14 cellular contexts compared by ENCODE assay signal in genomic region chr13:96003304-96003703, GRCh38. TPM values are rescaled to one million over a fixed set of nuclear protein-coding genes. Genes with fewer than 3 reads are reported as not detected.
DNase-seq lines count a peak whose midpoint lies in the region; ATAC-seq, FAIRE-seq and TF ChIP-seq lines count a peak whose summit lies in the region.
"Had no signal": no experiment of that assay in that cellular context is flagged by ENCODE, and none has a peak within 500 bp of the region (broad histone marks: within the 10 kb centered on the region; RNA-seq: fewer than 3 reads in every experiment).

No MANE protein-coding gene starts in this region.

- CTCF ChIA-PET in PC-9 (lab: Charles Lee) (interaction anchor here (0.7 kb wide), 1 partner anchor 17 kb away, joined by 4 read pairs; no protein-coding TSS in a partner anchor), endothelial cell of umbilical vein (lab: Charles Lee) (interaction anchor here (0.6 to 2.1 kb wide), 10 partner anchors 16 to 1188 kb away, joined by 3 to 16 read pairs (median 4); no protein-coding TSS in a partner anchor)

- TF ChIP-seq POLR2A in endothelial cell of umbilical vein (IDR thresholded peaks at IDR 0.05; ENCODE audit: low read depth, low read length), result no peak

- H3K27me3 ChIP-seq in PC-9 (ENCODE audit: insufficient read depth, low read depth) (no peaks in the 10 kb centered on the region), endothelial cell of umbilical vein (ENCODE audit: control insufficient read depth in 2 of 2, insufficient read depth in 2 of 2, low read length in 2 of 2) (no peaks in the 10 kb centered on the region)

- POLR2A ChIA-PET in PC-9 (lab: Charles Lee; ENCODE audit: unreplicated experiment) (no interaction called here), endothelial cell of umbilical vein (lab: Charles Lee) (no interaction called here)

- peaks cover 7% of the 10 kb centered on the region; the same call in 1 of the 2 replicates for H3K9me3 ChIP-seq in PC-9 (ENCODE audit: insufficient read depth, low read depth)
- no peaks in the 10 kb centered on the region for H3K9me3 ChIP-seq in endothelial cell of umbilical vein (replicated peaks; ENCODE audit: control insufficient read depth, insufficient read depth, low read length)

- H4K20me1 ChIP-seq in PC-9 (ENCODE audit: insufficient read depth), result no peaks in the 10 kb centered on the region
- no peaks in the 10 kb centered on the region for H4K20me1 ChIP-seq in endothelial cell of umbilical vein (replicated peaks; ENCODE audit: control insufficient read depth, extremely low read depth, insufficient read depth, low read length)

- peaks cover 13% of the 10 kb centered on the region; the same call in 1 of the 2 replicates for H3K36me3 ChIP-seq in PC-9 (ENCODE audit: low read depth)
- H3K36me3 ChIP-seq in endothelial cell of umbilical vein (ENCODE audit: control insufficient read depth in 2 of 2, extremely low read depth in 1 of 2, insufficient read depth in 2 of 2, low read length in 2 of 2), result no peaks in the 10 kb centered on the region

- no peak overlapping the region for H2AFZ ChIP-seq in PC-9
- no peak overlapping the region for H2AFZ ChIP-seq in endothelial cell of umbilical vein (ENCODE audit: low read depth, low read length)
- H2AFZ ChIP-seq: parathyroid adenoma had no signal

- intact Hi-C loops in PC-9 (cut with micrococcal nuclease; ENCODE audit: unreplicated experiment), result no loop called here
- intact Hi-C loops in endothelial cell of umbilical vein (cut with micrococcal nuclease), result no loop called here

- no peaks in the 10 kb centered on the region for H3K9me2 ChIP-seq in PC-9 (ENCODE audit: insufficient read depth)

- ATAC-seq in HG02642 (IDR thresholded peaks at IDR 0.05; ENCODE audit: poor library complexity, unreplicated experiment), result no peak
- ATAC-seq: esophagus mucosa, K562 had no signal

- no peaks in the 10 kb centered on the region for H3K9me1 ChIP-seq in endothelial cell of umbilical vein (replicated peaks; ENCODE audit: control insufficient read depth, extremely low read depth, insufficient read depth, low read length)

- H3K4me2 ChIP-seq in PC-9 (no peak overlapping the region), endothelial cell of umbilical vein (ENCODE audit: insufficient read depth, low read length) (no peak overlapping the region)

- FAIRE-seq in endothelial cell of umbilical vein (lab: Jason Lieb, UNC), result peak; percentile 55
- FAIRE-seq: K562 had no signal

- H3K27ac ChIP-seq in PC-9 (no peak overlapping the region), endothelial cell of umbilical vein (ENCODE audit: insufficient read depth, low read depth, low read length) (no peak overlapping the region)
- H3K27ac ChIP-seq: parathyroid adenoma had no signal

- dilution Hi-C loops in endothelial cell of umbilical vein (cut with MboI; ENCODE audit: extremely low pct_ligation_motif_present, low sequenced_read_pairs), result no loop called here

- no TSS peak for BruUV-seq in PC-9 (replicated peaks; lab: Mats Ljungman, UMichigan)
- no TSS peak for BruUV-seq in endothelial cell of umbilical vein (replicated peaks; lab: Mats Ljungman, UMichigan)

- H3K9ac ChIP-seq in endothelial cell of umbilical vein (replicated peaks; ENCODE audit: extremely low read depth, insufficient read depth, low read length), result no peak overlapping the region
- H3K9ac ChIP-seq: parathyroid adenoma had no signal

- H3K4me1 ChIP-seq in PC-9 (replicated peaks; ENCODE audit: insufficient read depth) (no peaks in the 10 kb centered on the region), endothelial cell of umbilical vein (ENCODE audit: control insufficient read depth, extremely low read depth, insufficient read depth, low read length) (no peaks in the 10 kb centered on the region)
- H3K4me1 ChIP-seq: Caco-2, parathyroid adenoma had no signal

- H3F3A ChIP-seq in PC-9 (ENCODE audit: insufficient read depth, low read depth), result no peaks in the 10 kb centered on the region

- H3K79me2 ChIP-seq in PC-9 (ENCODE audit: low read depth) (no peaks in the 10 kb centered on the region), endothelial cell of umbilical vein (ENCODE audit: control insufficient read depth, insufficient read depth, low read length) (no peaks in the 10 kb centered on the region)
- H3K79me2 ChIP-seq: parathyroid adenoma had no signal

- DNase-seq in SIG-M5 treated with dmso at 0.1 percent for 504 hours (lab: John Stamatoyannopoulos, UW; ENCODE audit: unreplicated experiment) (peak; percentile 18), SIG-M5 (lab: John Stamatoyannopoulos, UW) (no peak), PC-9 (peak in 1 of 2 experiments; percentile 41), endothelial cell of umbilical vein (ENCODE audit: low read depth, low spot score) (peak; percentile 69), renal cortical epithelial cell (ENCODE audit: low read depth) (peak; percentile 44), 8988T (no peak)
- no peak for DNase-seq in activated CD4-positive, alpha-beta T cell treated with anti-CD3 and anti-CD28 coated beads, Interleukin-2, amount 50 U/mL, for 4 hours
- DNase-seq: Caco-2, midbrain, NCI-H2171 had no signal

- H3K4me3 ChIP-seq in PC-9 (no peak overlapping the region), endothelial cell of umbilical vein (replicated peaks in 1 of 3; ENCODE audit: insufficient read depth in 1 of 3, low read depth in 1 of 3, low read length in 3 of 3) (no peak overlapping the region)
- H3K4me3 ChIP-seq: K562 had no signal

- 0 out of 2 replicates have a peak, but pooled peaks have one; percentile 22 for TF ChIP-seq CTCF in PC-9 (conservative IDR thresholded peaks at IDR 0.05)
- no peak for TF ChIP-seq CTCF in endothelial cell of umbilical vein (IDR thresholded peaks at IDR 0.05; ENCODE audit: extremely low read depth in 1 of 2, insufficient read depth in 1 of 2, low read depth in 1 of 2, low read length in 2 of 2)

TF ChIP-seq in endothelial cell of umbilical vein, 7 proteins besides CTCF, POLR2A, EP300 and RAD21:
- TF ChIP-seq GATA2 (IDR thresholded peaks at IDR 0.05; ENCODE audit: insufficient read depth, insufficient read length, low read depth, low read length) (no peak), MAX (IDR thresholded peaks at IDR 0.05; ENCODE audit: insufficient read depth, insufficient read length) (no peak), JUN (IDR thresholded peaks at IDR 0.05; ENCODE audit: borderline replicate concordance, insufficient read depth, insufficient read length, low read depth) (no peak), FOS (IDR thresholded peaks at IDR 0.05; ENCODE audit: borderline replicate concordance, insufficient read depth, low read length) (no peak), POLR2AphosphoS5 (IDR thresholded peaks at IDR 0.05; ENCODE audit: insufficient read depth, low read depth, low read length) (no peak), MYC (IDR thresholded peaks at IDR 0.05; ENCODE audit: low read depth, low read length) (no peak), EZH2 (IDR thresholded peaks at IDR 0.05; ENCODE audit: borderline replicate concordance, low read depth, low read length, severe bottlenecking) (no peak)

RNA-seq across cellular contexts. Expression of gene UGGT2, which starts 49.9 kb away (rescaled TPM):
- total RNA-seq in PC-9 (2021), result 27.5 and 27.7 TPM in 2 replicates
- total RNA-seq in endothelial cell of umbilical vein, result 25.1 and 25.7 TPM in 2 replicates
- 4.2 and 4.6 TPM in 2 replicates for polyA plus RNA-seq in endothelial cell of umbilical vein
- polyA plus RNA-seq in endothelial cell of umbilical vein (2011; cell fraction: cytosol; rRNA removed), result 5.4 and 5.9 TPM in 2 replicates
- 25.1 and 31.9 TPM in 2 replicates for polyA plus RNA-seq in endothelial cell of umbilical vein (2011; cell fraction: nucleus; rRNA removed)
- 12.2 and 14.5 TPM in 2 replicates for polyA plus RNA-seq in endothelial cell of umbilical vein (2012)
- 24.9 and 28.4 TPM in 2 replicates for polyA minus RNA-seq in endothelial cell of umbilical vein
- 12.7 TPM for polyA minus RNA-seq in endothelial cell of umbilical vein (2011; cell fraction: cytosol; rRNA and poly(A)+ RNA removed)
- 75.4 and 77.2 TPM in 2 replicates for polyA minus RNA-seq in endothelial cell of umbilical vein (2011; cell fraction: nucleus; rRNA and poly(A)+ RNA removed)
- 33.8 and 47.6 TPM in 2 replicates for total RNA-seq in renal cortical epithelial cell

Comparison
In these comparisons a context has a peak if more than half of its experiments do, and no peak if none do; other contexts are left out.
1. DNase-seq: peak in SIG-M5 treated with dmso at 0.1 percent for 504 hours (single experiment), endothelial cell of umbilical vein (single experiment) and renal cortical epithelial cell (single experiment); none in SIG-M5 (single experiment), activated CD4-positive, alpha-beta T cell treated with anti-CD3 and anti-CD28 coated beads, Interleukin-2, amount 50 U/mL, for 4 hours (0 of 2) and 8988T (single experiment).